ENCODE assay signal across 1 cellular context in the genomic region with DNA sequence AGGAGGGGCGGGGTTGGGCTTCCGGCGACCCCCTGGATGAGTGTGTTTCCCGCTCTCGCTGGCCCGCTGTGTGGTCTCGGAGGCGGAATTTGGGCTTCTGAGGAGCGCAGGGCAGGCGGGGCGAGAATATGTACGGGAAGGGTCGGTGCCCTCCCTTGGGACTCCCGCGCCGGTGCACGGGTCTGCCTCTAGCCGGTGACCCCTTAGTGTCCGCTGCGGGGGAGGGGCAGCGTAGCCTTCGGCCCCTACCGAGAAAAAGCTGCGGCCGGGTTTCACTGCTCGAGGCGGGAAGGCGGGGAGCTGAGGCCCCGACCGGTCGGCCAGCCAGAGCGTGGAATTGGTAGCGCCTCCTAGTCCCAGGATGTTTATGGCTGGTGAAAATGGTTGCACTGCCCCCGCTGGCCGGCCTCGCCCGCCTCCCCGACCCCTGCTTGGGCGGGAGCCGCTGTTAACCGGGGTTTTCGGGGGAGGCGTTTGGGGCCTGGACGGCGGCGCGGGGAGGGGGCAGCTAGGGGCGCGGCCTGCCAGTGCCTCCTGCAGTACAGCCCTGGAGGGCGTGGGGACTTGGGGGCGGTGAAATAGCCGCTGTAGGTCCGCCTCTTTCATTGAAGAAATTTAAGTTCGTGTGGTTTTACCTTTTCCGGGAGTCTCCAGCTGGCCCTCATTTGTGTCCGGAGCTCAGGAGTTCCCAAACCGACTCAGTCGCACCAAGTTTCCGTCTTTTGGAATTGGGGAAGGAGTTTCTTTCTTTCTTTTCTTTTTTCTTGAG.
A peak's percentile ranks its signal among the peaks of the same experiment; 100 is the strongest.
TF ChIP-seq lines count a peak whose summit lies in the region.

A gene (plus strand): TSS at position 643 of the 769 bp plus-strand sequence. CDS start 290 bp downstream, outside the sequence.

TF ChIP-seq in GM12878, 131 proteins besides CTCF, POLR2A, EP300 and RAD21 (continued from another document):
- TF ChIP-seq, protein P1, sequence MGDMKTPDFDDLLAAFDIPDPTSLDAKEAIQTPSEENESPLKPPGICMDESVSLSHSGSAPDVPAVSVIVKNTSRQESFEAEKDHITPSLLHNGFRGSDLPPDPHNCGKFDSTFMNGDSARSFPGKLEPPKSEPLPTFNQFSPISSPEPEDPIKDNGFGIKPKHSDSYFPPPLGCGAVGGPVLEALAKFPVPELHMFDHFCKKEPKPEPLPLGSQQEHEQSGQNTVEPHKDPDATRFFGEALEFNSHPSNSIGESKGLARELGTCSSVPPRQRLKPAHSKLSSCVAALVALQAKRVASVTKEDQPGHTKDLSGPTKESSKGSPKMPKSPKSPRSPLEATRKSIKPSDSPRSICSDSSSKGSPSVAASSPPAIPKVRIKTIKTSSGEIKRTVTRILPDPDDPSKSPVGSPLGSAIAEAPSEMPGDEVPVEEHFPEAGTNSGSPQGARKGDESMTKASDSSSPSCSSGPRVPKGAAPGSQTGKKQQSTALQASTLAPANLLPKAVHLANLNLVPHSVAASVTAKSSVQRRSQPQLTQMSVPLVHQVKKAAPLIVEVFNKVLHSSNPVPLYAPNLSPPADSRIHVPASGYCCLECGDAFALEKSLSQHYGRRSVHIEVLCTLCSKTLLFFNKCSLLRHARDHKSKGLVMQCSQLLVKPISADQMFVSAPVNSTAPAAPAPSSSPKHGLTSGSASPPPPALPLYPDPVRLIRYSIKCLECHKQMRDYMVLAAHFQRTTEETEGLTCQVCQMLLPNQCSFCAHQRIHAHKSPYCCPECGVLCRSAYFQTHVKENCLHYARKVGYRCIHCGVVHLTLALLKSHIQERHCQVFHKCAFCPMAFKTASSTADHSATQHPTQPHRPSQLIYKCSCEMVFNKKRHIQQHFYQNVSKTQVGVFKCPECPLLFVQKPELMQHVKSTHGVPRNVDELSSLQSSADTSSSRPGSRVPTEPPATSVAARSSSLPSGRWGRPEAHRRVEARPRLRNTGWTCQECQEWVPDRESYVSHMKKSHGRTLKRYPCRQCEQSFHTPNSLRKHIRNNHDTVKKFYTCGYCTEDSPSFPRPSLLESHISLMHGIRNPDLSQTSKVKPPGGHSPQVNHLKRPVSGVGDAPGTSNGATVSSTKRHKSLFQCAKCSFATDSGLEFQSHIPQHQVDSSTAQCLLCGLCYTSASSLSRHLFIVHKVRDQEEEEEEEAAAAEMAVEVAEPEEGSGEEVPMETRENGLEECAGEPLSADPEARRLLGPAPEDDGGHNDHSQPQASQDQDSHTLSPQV (IDR thresholded peaks at IDR 0.05) = no peak
- peak; percentile 20; the same call in 1 of the 2 replicates for TF ChIP-seq SIN3A (IDR thresholded peaks at IDR 0.05; ENCODE audit: low read depth, low read length)
- TF ChIP-seq, protein P2, sequence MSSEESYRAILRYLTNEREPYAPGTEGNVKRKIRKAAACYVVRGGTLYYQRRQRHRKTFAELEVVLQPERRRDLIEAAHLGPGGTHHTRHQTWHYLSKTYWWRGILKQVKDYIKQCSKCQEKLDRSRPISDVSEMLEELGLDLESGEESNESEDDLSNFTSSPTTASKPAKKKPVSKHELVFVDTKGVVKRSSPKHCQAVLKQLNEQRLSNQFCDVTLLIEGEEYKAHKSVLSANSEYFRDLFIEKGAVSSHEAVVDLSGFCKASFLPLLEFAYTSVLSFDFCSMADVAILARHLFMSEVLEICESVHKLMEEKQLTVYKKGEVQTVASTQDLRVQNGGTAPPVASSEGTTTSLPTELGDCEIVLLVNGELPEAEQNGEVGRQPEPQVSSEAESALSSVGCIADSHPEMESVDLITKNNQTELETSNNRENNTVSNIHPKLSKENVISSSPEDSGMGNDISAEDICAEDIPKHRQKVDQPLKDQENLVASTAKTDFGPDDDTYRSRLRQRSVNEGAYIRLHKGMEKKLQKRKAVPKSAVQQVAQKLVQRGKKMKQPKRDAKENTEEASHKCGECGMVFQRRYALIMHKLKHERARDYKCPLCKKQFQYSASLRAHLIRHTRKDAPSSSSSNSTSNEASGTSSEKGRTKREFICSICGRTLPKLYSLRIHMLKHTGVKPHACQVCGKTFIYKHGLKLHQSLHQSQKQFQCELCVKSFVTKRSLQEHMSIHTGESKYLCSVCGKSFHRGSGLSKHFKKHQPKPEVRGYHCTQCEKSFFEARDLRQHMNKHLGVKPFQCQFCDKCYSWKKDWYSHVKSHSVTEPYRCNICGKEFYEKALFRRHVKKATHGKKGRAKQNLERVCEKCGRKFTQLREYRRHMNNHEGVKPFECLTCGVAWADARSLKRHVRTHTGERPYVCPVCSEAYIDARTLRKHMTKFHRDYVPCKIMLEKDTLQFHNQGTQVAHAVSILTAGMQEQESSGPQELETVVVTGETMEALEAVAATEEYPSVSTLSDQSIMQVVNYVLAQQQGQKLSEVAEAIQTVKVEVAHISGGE (CRISPR knock-in tag; IDR thresholded peaks at IDR 0.05) = no peak
- TF ChIP-seq, protein P3, sequence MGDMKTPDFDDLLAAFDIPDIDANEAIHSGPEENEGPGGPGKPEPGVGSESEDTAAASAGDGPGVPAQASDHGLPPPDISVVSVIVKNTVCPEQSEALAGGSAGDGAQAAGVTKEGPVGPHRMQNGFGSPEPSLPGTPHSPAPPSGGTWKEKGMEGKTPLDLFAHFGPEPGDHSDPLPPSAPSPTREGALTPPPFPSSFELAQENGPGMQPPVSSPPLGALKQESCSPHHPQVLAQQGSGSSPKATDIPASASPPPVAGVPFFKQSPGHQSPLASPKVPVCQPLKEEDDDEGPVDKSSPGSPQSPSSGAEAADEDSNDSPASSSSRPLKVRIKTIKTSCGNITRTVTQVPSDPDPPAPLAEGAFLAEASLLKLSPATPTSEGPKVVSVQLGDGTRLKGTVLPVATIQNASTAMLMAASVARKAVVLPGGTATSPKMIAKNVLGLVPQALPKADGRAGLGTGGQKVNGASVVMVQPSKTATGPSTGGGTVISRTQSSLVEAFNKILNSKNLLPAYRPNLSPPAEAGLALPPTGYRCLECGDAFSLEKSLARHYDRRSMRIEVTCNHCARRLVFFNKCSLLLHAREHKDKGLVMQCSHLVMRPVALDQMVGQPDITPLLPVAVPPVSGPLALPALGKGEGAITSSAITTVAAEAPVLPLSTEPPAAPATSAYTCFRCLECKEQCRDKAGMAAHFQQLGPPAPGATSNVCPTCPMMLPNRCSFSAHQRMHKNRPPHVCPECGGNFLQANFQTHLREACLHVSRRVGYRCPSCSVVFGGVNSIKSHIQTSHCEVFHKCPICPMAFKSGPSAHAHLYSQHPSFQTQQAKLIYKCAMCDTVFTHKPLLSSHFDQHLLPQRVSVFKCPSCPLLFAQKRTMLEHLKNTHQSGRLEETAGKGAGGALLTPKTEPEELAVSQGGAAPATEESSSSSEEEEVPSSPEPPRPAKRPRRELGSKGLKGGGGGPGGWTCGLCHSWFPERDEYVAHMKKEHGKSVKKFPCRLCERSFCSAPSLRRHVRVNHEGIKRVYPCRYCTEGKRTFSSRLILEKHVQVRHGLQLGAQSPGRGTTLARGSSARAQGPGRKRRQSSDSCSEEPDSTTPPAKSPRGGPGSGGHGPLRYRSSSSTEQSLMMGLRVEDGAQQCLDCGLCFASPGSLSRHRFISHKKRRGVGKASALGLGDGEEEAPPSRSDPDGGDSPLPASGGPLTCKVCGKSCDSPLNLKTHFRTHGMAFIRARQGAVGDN (IDR thresholded peaks at IDR 0.05) = no peak
- no peak for TF ChIP-seq CBX3 (IDR thresholded peaks at IDR 0.05; ENCODE audit: borderline replicate concordance, low read depth)
- TF ChIP-seq BACH1 (IDR thresholded peaks at IDR 0.05; ENCODE audit: borderline replicate concordance) = peak; percentile 77; the same call in 1 of the 2 replicates
- TF ChIP-seq EZH2 (IDR thresholded peaks at IDR 0.05; ENCODE audit: borderline replicate concordance, control insufficient read depth, low read depth, low read length) = no peak
- TF ChIP-seq, protein P4, sequence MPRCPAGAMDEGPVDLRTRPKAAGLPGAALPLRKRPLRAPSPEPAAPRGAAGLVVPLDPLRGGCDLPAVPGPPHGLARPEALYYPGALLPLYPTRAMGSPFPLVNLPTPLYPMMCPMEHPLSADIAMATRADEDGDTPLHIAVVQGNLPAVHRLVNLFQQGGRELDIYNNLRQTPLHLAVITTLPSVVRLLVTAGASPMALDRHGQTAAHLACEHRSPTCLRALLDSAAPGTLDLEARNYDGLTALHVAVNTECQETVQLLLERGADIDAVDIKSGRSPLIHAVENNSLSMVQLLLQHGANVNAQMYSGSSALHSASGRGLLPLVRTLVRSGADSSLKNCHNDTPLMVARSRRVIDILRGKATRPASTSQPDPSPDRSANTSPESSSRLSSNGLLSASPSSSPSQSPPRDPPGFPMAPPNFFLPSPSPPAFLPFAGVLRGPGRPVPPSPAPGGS (IDR thresholded peaks at IDR 0.05; ENCODE audit: borderline replicate concordance, insufficient read depth, low read depth, low read length, poor library complexity, severe bottlenecking) = no peak
- no peak for TF ChIP-seq FOXK2 (IDR thresholded peaks at IDR 0.05)
- 0 out of 2 replicates have a peak, but pooled peaks have one; percentile 31 for TF ChIP-seq ZSCAN29 (IDR thresholded peaks at IDR 0.05)
- TF ChIP-seq WRNIP1 (IDR thresholded peaks at IDR 0.05; ENCODE audit: borderline replicate concordance, low read depth, low read length) = no peak
- no peak for TF ChIP-seq NFYA (IDR thresholded peaks at IDR 0.05; ENCODE audit: borderline replicate concordance, low read depth, low read length)
- 0 out of 2 replicates have a peak, but pooled peaks have one; percentile 12 for TF ChIP-seq EED (IDR thresholded peaks at IDR 0.05; ENCODE audit: low read depth)
- TF ChIP-seq BMI1 (IDR thresholded peaks at IDR 0.05; ENCODE audit: borderline replicate concordance) = no peak
- TF ChIP-seq RAD51 (IDR thresholded peaks at IDR 0.05) = no peak
- TF ChIP-seq HDGF (IDR thresholded peaks at IDR 0.05) = no peak
- no peak for TF ChIP-seq HDAC6 (IDR thresholded peaks at IDR 0.05; ENCODE audit: unreplicated experiment)
